8 cellular contexts compared by ENCODE assay signal in the genomic region with DNA sequence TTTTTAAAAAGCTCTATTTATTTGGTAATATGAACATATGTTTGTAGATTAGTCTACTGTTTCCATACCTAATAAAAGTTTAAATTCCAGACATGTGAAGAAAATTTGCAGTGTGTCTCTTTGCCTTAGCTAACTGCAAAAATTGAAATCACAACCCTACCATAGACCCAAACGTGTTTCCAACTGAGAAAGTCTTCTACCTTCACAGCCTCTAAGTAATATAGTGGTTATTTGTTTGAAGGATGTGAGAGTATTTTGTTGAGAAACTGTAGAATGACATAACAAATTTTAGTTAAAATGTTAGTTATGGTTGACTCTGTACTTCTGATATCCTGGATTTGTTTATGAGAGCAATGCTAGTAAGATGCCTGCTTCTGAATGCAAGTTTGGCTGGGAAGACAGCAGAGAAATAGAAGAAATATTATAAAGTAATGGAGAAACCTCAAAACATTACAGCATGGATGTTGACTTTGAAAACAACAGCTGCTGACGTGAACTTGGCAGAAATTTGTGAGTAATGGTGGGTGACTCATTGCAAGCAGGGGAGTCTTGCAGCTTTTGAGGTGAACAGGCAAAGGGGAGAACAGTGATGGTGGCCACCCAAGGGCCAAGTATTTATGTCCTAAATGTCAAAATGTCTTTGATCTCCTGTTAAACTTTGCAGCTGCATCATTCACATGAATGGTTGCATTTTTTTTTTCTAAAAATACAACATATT. TPM values are rescaled to one million over a fixed set of nuclear protein-coding genes. Genes with fewer than 3 reads are reported as not detected.
A peak's percentile ranks its signal among the peaks of the same experiment; 100 is the strongest.
DNase-seq lines count a peak whose midpoint lies in the region; ATAC-seq, FAIRE-seq and TF ChIP-seq lines count a peak whose summit lies in the region.
"Not testable (repeated sequence)": the region's sequence is repeated elsewhere in the genome, so short reads cannot be mapped to it uniquely, and the experiment has no call there.

No MANE protein-coding gene starts in this region.

- peak; percentile 52 for ATAC-seq in GM21526 (IDR thresholded peaks at IDR 0.05; ENCODE audit: low FRiP score, unreplicated experiment)
- ATAC-seq in HG03064 (IDR thresholded peaks at IDR 0.05; ENCODE audit: low read depth, unreplicated experiment) = peak; percentile 40
- ATAC-seq in activated CD8-positive, alpha-beta T cell treated with anti-CD3 and anti-CD28 coated beads, Interleukin-2, amount 10 ng/mL, durations not matched to agents 7 days and 5 days = peak; percentile 82
- peak; percentile 92 for ATAC-seq in stimulated activated naive B cell treated with anti-CD40 and anti-IgM and Interleukin-4, amounts not matched to agents 10 μg/mL and 1 μg/mL and 100 μg/mL, for 72 hours (replicated peaks)

- peak overlapping the region; percentile 43 for H3K4me3 Mint-ChIP-seq in activated CD8-positive, alpha-beta T cell treated with anti-CD3 and anti-CD28 coated beads, Interleukin-2, amount 10 ng/mL, durations not matched to agents 7 days and 5 days
- H3K4me3 Mint-ChIP-seq in MCF 10A (ENCODE audit: unreplicated experiment); stimulated activated naive B cell treated with anti-CD40 and anti-IgM and Interleukin-4, amounts not matched to agents 10 μg/mL and 1 μg/mL and 100 μg/mL, for 72 hours: not testable (repeated sequence)

- not testable (repeated sequence) for H3K4me3 ChIP-seq in NB4 (ENCODE audit: low read depth, low read length)

- TF ChIP-seq POLR2A in GM12891 (IDR thresholded peaks at IDR 0.05; ENCODE audit: low read depth, low read length); NB4 (IDR thresholded peaks at IDR 0.05; ENCODE audit: extremely low read depth, insufficient read length): not testable (repeated sequence)

- H3K36me3 Mint-ChIP-seq in activated CD8-positive, alpha-beta T cell treated with anti-CD3 and anti-CD28 coated beads, Interleukin-2, amount 10 ng/mL, durations not matched to agents 7 days and 5 days (ENCODE audit: low read depth) = peaks cover 50% of the 10 kb centered on the region
- peaks cover 12% of the 10 kb centered on the region for H3K36me3 Mint-ChIP-seq in MCF 10A (ENCODE audit: insufficient read depth, unreplicated experiment)
- H3K36me3 Mint-ChIP-seq in stimulated activated naive B cell treated with anti-CD40 and anti-IgM and Interleukin-4, amounts not matched to agents 10 μg/mL and 1 μg/mL and 100 μg/mL, for 72 hours = peaks cover 7 to 10% of the 10 kb centered on the region in 2 donors

- BruUV-seq in MCF 10A (replicated peaks; lab: Mats Ljungman, UMichigan) = not testable (repeated sequence)

- peak overlapping the region; percentile 40 for H3K27ac Mint-ChIP-seq in activated CD8-positive, alpha-beta T cell treated with anti-CD3 and anti-CD28 coated beads, Interleukin-2, amount 10 ng/mL, durations not matched to agents 7 days and 5 days
- H3K27ac Mint-ChIP-seq in MCF 10A (ENCODE audit: low read depth, unreplicated experiment) = peak overlapping the region; percentile 89
- H3K27ac Mint-ChIP-seq in stimulated activated naive B cell treated with anti-CD40 and anti-IgM and Interleukin-4, amounts not matched to agents 10 μg/mL and 1 μg/mL and 100 μg/mL, for 72 hours = peak overlapping the region; percentile 85

- H3K4me1 Mint-ChIP-seq in activated CD8-positive, alpha-beta T cell treated with anti-CD3 and anti-CD28 coated beads, Interleukin-2, amount 10 ng/mL, durations not matched to agents 7 days and 5 days (ENCODE audit: low read depth) = peaks cover 72% of the 10 kb centered on the region
- H3K4me1 Mint-ChIP-seq in MCF 10A (ENCODE audit: insufficient read depth, unreplicated experiment) = peaks cover 51% of the 10 kb centered on the region
- H3K4me1 Mint-ChIP-seq in stimulated activated naive B cell treated with anti-CD40 and anti-IgM and Interleukin-4, amounts not matched to agents 10 μg/mL and 1 μg/mL and 100 μg/mL, for 72 hours = peaks cover 51 to 68% of the 10 kb centered on the region in 2 donors

- H3K27me3 Mint-ChIP-seq in activated CD8-positive, alpha-beta T cell treated with anti-CD3 and anti-CD28 coated beads, Interleukin-2, amount 10 ng/mL, durations not matched to agents 7 days and 5 days (ENCODE audit: low read depth); MCF 10A (ENCODE audit: insufficient read depth, unreplicated experiment); stimulated activated naive B cell treated with anti-CD40 and anti-IgM and Interleukin-4, amounts not matched to agents 10 μg/mL and 1 μg/mL and 100 μg/mL, for 72 hours: not testable (repeated sequence)

- POLR2A ChIA-PET in activated CD8-positive, alpha-beta T cell treated with anti-CD3 and anti-CD28 coated beads, Interleukin-2, amount 10 ng/mL, durations not matched to agents 7 days and 5 days (lab: Charles Lee) = not testable (repeated sequence)
- POLR2A ChIA-PET in MCF 10A (lab: Yijun Ruan, JAX) = interaction anchor here (1.4 to 2.6 kb wide), 3 partner anchors 7 to 112 kb away, joined by 3 to 12 read pairs (median 5); partner anchors contain the start of gene MSMO1

- CTCF ChIA-PET in activated CD8-positive, alpha-beta T cell treated with anti-CD3 and anti-CD28 coated beads, Interleukin-2, amount 10 ng/mL, durations not matched to agents 7 days and 5 days (lab: Charles Lee) = interaction anchor here (0.7 to 1.1 kb wide), 2 partner anchors 102 to 255 kb away, joined by 3 read pairs; partner anchors contain the start of gene TMEM192
- CTCF ChIA-PET in MCF 10A (lab: Yijun Ruan, JAX) = interaction anchor here (0.6 kb wide), 1 partner anchor 36 kb away, joined by 3 read pairs; no protein-coding TSS in a partner anchor

- TF ChIP-seq CTCF in NB4 (IDR thresholded peaks at IDR 0.05; ENCODE audit: low read depth, low read length); MCF 10A (IDR thresholded peaks at IDR 0.05; ENCODE audit: unreplicated experiment): not testable (repeated sequence)

- not testable (repeated sequence) for H3K9me3 Mint-ChIP-seq in activated CD8-positive, alpha-beta T cell treated with anti-CD3 and anti-CD28 coated beads, Interleukin-2, amount 10 ng/mL, durations not matched to agents 7 days and 5 days (ENCODE audit: insufficient read depth); stimulated activated naive B cell treated with anti-CD40 and anti-IgM and Interleukin-4, amounts not matched to agents 10 μg/mL and 1 μg/mL and 100 μg/mL, for 72 hours
- H3K9me3 Mint-ChIP-seq in MCF 10A (ENCODE audit: unreplicated experiment) = peaks cover 12% of the 10 kb centered on the region

- intact Hi-C loops in MCF 10A (cut with micrococcal nuclease) = not testable (repeated sequence)

- not testable (repeated sequence) for DNase-seq in GM12891 (ENCODE audit: insufficient read length, low spot score)
- DNase-seq in NB4 (ENCODE audit: low read depth) (peak; percentile 41), MCF 10A (ENCODE audit: unreplicated experiment) (peak; percentile 84), kidney tubule cell (ENCODE audit: low spot score) (peak; percentile 51)
- DNase-seq in activated CD8-positive, alpha-beta T cell treated with anti-CD3 and anti-CD28 coated beads, Interleukin-2, amount 10 ng/mL, durations not matched to agents 7 days and 5 days = peak; percentile 48
- DNase-seq in stimulated activated naive B cell treated with anti-CD40 and anti-IgM and Interleukin-4, amounts not matched to agents 10 μg/mL and 1 μg/mL and 100 μg/mL, for 72 hours = peak; percentile 14

- FAIRE-seq in GM12891 (lab: Jason Lieb, UNC) = peak; percentile 47

RNA-seq across cellular contexts. Expression of gene KLHL2, which starts 7.8 kb away (rescaled TPM):
- polyA plus RNA-seq in GM12891 (2012; ENCODE audit: low read depth, missing spikeins) = 8.5 TPM
- 10 to 100 TPM; 32.9 to 36.4 TPM for total RNA-seq in activated CD8-positive, alpha-beta T cell treated with anti-CD3 and anti-CD28 coated beads, Interleukin-2, amount 10 ng/mL, durations not matched to agents 7 days and 5 days
- 37.1 and 40.0 TPM in 2 replicates for total RNA-seq in MCF 10A (2022)

Comparison
In these comparisons a context has a peak if more than half of its experiments do, and no peak if none do; other contexts are left out.
1. ATAC-seq: peak in every context shown above with its lines; median percentile 92 in stimulated activated naive B cell treated with anti-CD40 and anti-IgM and Interleukin-4, amounts not matched to agents 10 μg/mL and 1 μg/mL and 100 μg/mL, for 72 hours; 82 in activated CD8-positive, alpha-beta T cell treated with anti-CD3 and anti-CD28 coated beads, Interleukin-2, amount 10 ng/mL, durations not matched to agents 7 days and 5 days; 52 in GM21526; 40 in HG03064.